Comparison of ENCODE assay signal across 8 cellular contexts in genomic region chr16:14600164-14600563, GRCh38. TPM values are rescaled to one million over a fixed set of nuclear protein-coding genes. Genes with fewer than 3 reads are reported as not detected.
DNase-seq lines count a peak whose midpoint lies in the region; ATAC-seq and TF ChIP-seq lines count a peak whose summit lies in the region.

No MANE protein-coding gene starts in this region.

- no peaks in the 10 kb centered on the region for H3K4me1 ChIP-seq in hepatocyte (ENCODE audit: insufficient read depth)

- no peak overlapping the region for H3K27ac ChIP-seq in 22Rv1
- H3K27ac ChIP-seq in hepatocyte: no peak overlapping the region

- H3K9me2 ChIP-seq in hepatocyte (replicated peaks; ENCODE audit: insufficient read depth): no peaks in the 10 kb centered on the region

- no peak overlapping the region for H3K4me3 ChIP-seq in hepatocyte

- no peak for ATAC-seq in GM19324 (IDR thresholded peaks at IDR 0.05; ENCODE audit: low FRiP score, unreplicated experiment)

- no peak overlapping the region for H3K4me2 ChIP-seq in hepatocyte

- no peaks in the 10 kb centered on the region for H3K9me3 ChIP-seq in hepatocyte (ENCODE audit: low read depth)

- H3K79me2 ChIP-seq in hepatocyte: no peaks in the 10 kb centered on the region

- H2AFZ ChIP-seq in hepatocyte: no peak overlapping the region

- 64% methylated on average over 2 of the region's 2 CpGs for WGBS in hepatocyte (ENCODE audit: low lambda C conversion rate, missing lambda C conversion rate)

- H3K36me3 ChIP-seq in hepatocyte (replicated peaks; ENCODE audit: insufficient read depth, low read depth): peaks cover 9% of the 10 kb centered on the region

- H4K20me1 ChIP-seq in hepatocyte (ENCODE audit: insufficient read depth, poor library complexity, severe bottlenecking): no peaks in the 10 kb centered on the region

- no peaks in the 10 kb centered on the region for H3K27me3 ChIP-seq in hepatocyte

- DNase-seq in GM04504 (ENCODE audit: low read depth): peak; percentile 8
- DNase-seq in SK-N-DZ (ENCODE audit: low spot score): peak; percentile 15
- DNase-seq in hepatocyte (ENCODE audit: low spot score): peak; percentile 24
- DNase-seq in NCI-H748 treated with DMSO at 0.1 percent for 48 hours (lab: John Stamatoyannopoulos, UW): no peak
- no peak for DNase-seq in NCI-H2081 treated with DMSO at 0.1 percent for 48 hours (lab: John Stamatoyannopoulos, UW)
- no peak for DNase-seq in HPDE6-E6E7 (ENCODE audit: extremely low spot score)

- TF ChIP-seq CTCF in 22Rv1 (IDR thresholded peaks at IDR 0.05): peak; percentile 54
- TF ChIP-seq CTCF in hepatocyte (IDR thresholded peaks at IDR 0.05; ENCODE audit: poor library complexity): peak; percentile 48

RNA-seq across cellular contexts. Expression of gene PARN, which starts 29.9 kb away (rescaled TPM):
- polyA plus RNA-seq in SK-N-DZ (2014; cell fraction: cytosol; rRNA removed): 31.8 and 33.9 TPM in 2 replicates
- polyA plus RNA-seq in SK-N-DZ (2014; cell fraction: nucleus; rRNA removed): 20.1 and 28.5 TPM in 2 replicates
- total RNA-seq in hepatocyte: 23.8 and 35.6 TPM in 2 replicates
- polyA plus RNA-seq in hepatocyte: 20.0 and 23.7 TPM in 2 replicates

RNA-seq across cellular contexts. Expression of gene BFAR, which starts 32.6 kb away (rescaled TPM):
- polyA plus RNA-seq in SK-N-DZ (2014; cell fraction: cytosol; rRNA removed): 83.9 and 162 TPM in 2 replicates
- 22.2 and 24.2 TPM in 2 replicates for polyA plus RNA-seq in SK-N-DZ (2014; cell fraction: nucleus; rRNA removed)
- total RNA-seq in hepatocyte: 76.9 and 98.9 TPM in 2 replicates
- 44.0 and 44.6 TPM in 2 replicates for polyA plus RNA-seq in hepatocyte

Comparison
In these comparisons a context has a peak if more than half of its experiments do, and no peak if none do; other contexts are left out.
1. DNase-seq: peak in GM04504 (single experiment), SK-N-DZ (single experiment) and hepatocyte (single experiment); none in NCI-H748 treated with DMSO at 0.1 percent for 48 hours (single experiment), NCI-H2081 treated with DMSO at 0.1 percent for 48 hours (single experiment) and HPDE6-E6E7 (single experiment).